10 cellular contexts compared by ENCODE assay signal in genomic region chr19:3357731-3358391, GRCh38. TPM values are rescaled to one million over a fixed set of nuclear protein-coding genes. Genes with fewer than 3 reads are reported as not detected.
DNase-seq lines count a peak whose midpoint lies in the region; ATAC-seq and TF ChIP-seq lines count a peak whose summit lies in the region.
"Had no signal": no experiment of that assay in that cellular context is flagged by ENCODE, and none has a peak within 500 bp of the region (broad histone marks: within the 10 kb centered on the region; RNA-seq: fewer than 3 reads in every experiment).

No MANE protein-coding gene starts in this region.

- no peak overlapping the region for H2BK20ac ChIP-seq in IMR-90 (ENCODE audit: low read depth, low read length)

- no peak for ATAC-seq in IMR-90 (ENCODE audit: low read depth)
- no peak for ATAC-seq in HG03175 (IDR thresholded peaks at IDR 0.05; ENCODE audit: unreplicated experiment)
- no peak for ATAC-seq in GM18498 (IDR thresholded peaks at IDR 0.05; ENCODE audit: unreplicated experiment)
- ATAC-seq in HG03469 (IDR thresholded peaks at IDR 0.05; ENCODE audit: unreplicated experiment): no peak

- peak overlapping the region; percentile 47 to 96 (median 92) for H3K27ac Mint-ChIP-seq in brain

- WGBS in IMR-90 (ENCODE audit: extremely low coverage in 2 of 2, insufficient read length in 1 of 2), 2 experiments: 44% methylated on average over 7 of the region's 19 CpGs; no CpG with 5 or more reads in 1 of the 2 experiments

- peaks cover 60% of the 10 kb centered on the region for H3K27me3 Mint-ChIP-seq in brain

- TF ChIP-seq CTCF in 22Rv1 (IDR thresholded peaks at IDR 0.05) (no peak), IMR-90 (conservative IDR thresholded peaks at IDR 0.05; ENCODE audit: low read depth, low read length) (no peak), brain (conservative IDR thresholded peaks at IDR 0.05) (no peak), neural cell (IDR thresholded peaks at IDR 0.05; ENCODE audit: poor library complexity, severe bottlenecking) (no peak), GM10248 (IDR thresholded peaks at IDR 0.05; ENCODE audit: control extremely low read depth, extremely low read depth, low read depth, missing control alignments) (no peak)

- H3K9me3 ChIP-seq in IMR-90 (ENCODE audit: control insufficient read depth, insufficient read depth, low read length) (peaks cover 4% of the 10 kb centered on the region; the same call in 1 of the 2 replicates), neural cell (ENCODE audit: low read length) (no peaks in the 10 kb centered on the region)

- no peak overlapping the region for H3K56ac ChIP-seq in IMR-90 (ENCODE audit: extremely low read depth, insufficient read depth, low read length)

- H3K36me3 ChIP-seq in IMR-90 (ENCODE audit: control insufficient read depth, insufficient read depth, low read length): no peaks in the 10 kb centered on the region
- H3K36me3 ChIP-seq in neural cell (ENCODE audit: insufficient read depth, low read length): no peaks in the 10 kb centered on the region

- TF ChIP-seq EP300 in neural cell (conservative IDR thresholded peaks at IDR 0.05; ENCODE audit: poor library complexity, severe bottlenecking): no peak

- no peaks in the 10 kb centered on the region for H3F3A ChIP-seq in neural cell (ENCODE audit: insufficient read depth, low read length, poor library complexity, severe bottlenecking)

- peaks cover 24% of the 10 kb centered on the region for H3K4me1 Mint-ChIP-seq in brain

- H3K79me1 ChIP-seq in IMR-90 (ENCODE audit: low read depth in 1 of 2, low read length in 2 of 2): peaks cover 10 to 26% of the 10 kb centered on the region in 2 experiments; a peak in 3 of 4 replicates

- no peak for TF ChIP-seq RAD21 in IMR-90 (IDR thresholded peaks at IDR 0.05; ENCODE audit: low read length)
- no peak for TF ChIP-seq RAD21 in neural cell (conservative IDR thresholded peaks at IDR 0.05)

- POLR2A ChIA-PET in IMR-90 (lab: Charles Lee; ENCODE audit: unreplicated experiment) (no interaction called here), GM10248 (lab: Yijun Ruan, JAX) (no interaction called here)

- H3K27me3 ChIP-seq in IMR-90 (ENCODE audit: control insufficient read depth, insufficient read depth, low read length) (no peaks in the 10 kb centered on the region), neural cell (ENCODE audit: insufficient read depth, low read depth, low read length) (peaks cover 58% of the 10 kb centered on the region)

- no peak overlapping the region for H2BK120ac ChIP-seq in IMR-90 (ENCODE audit: low read depth, low read length)

- no peaks in the 10 kb centered on the region for H3K9me2 ChIP-seq in neural cell (ENCODE audit: insufficient read depth, low read length)

- BruUV-seq in IMR-90 (replicated peaks; lab: Mats Ljungman, UMichigan): no TSS peak

- intact Hi-C loops in IMR-90 (cut with micrococcal nuclease): loop anchor here (2.0 kb wide), 1 partner anchor 71 kb away; no protein-coding TSS in a partner anchor

- H3K4me2 ChIP-seq in IMR-90 (ENCODE audit: low read depth, low read length) (no peak overlapping the region; the same call in 1 of the 2 replicates), neural cell (ENCODE audit: low read length) (no peak overlapping the region)

- H3K36me3 Mint-ChIP-seq in brain: no peaks in the 10 kb centered on the region

- peaks cover 6% of the 10 kb centered on the region; the same call in 1 of the 2 replicates for H3K9me1 ChIP-seq in IMR-90 (ENCODE audit: insufficient read depth, low read length)

- no peak for TF ChIP-seq POLR2A in IMR-90 (IDR thresholded peaks at IDR 0.05; ENCODE audit: low read depth, low read length)

- H2BK5ac ChIP-seq in IMR-90 (ENCODE audit: low read depth, low read length, poor library complexity, severe bottlenecking): no peak overlapping the region

- H4K5ac ChIP-seq in IMR-90 (ENCODE audit: low read depth, low read length): no peak overlapping the region

- no peak overlapping the region for H3K4me3 ChIP-seq in IMR-90 (ENCODE audit: insufficient read depth, low read depth, low read length)
- H3K4me3 ChIP-seq in neural cell (ENCODE audit: low read length): peak overlapping the region; percentile 89

- H3K14ac ChIP-seq in IMR-90 (replicated peaks; ENCODE audit: low read depth, low read length): no peak overlapping the region

- CTCF ChIA-PET in IMR-90 (lab: Yijun Ruan, JAX) (no interaction called here), GM10248 (lab: Yijun Ruan, JAX) (no interaction called here)

- H3K79me2 ChIP-seq in neural cell (replicated peaks; ENCODE audit: insufficient read depth, low read length): no peaks in the 10 kb centered on the region

- no peak overlapping the region for H3K9ac ChIP-seq in IMR-90 (ENCODE audit: low read depth, low read length)
- H3K9ac ChIP-seq in neural cell (ENCODE audit: low read length): no peak overlapping the region

- dilution Hi-C loops in IMR-90 (cut with HindIII; ENCODE audit: low sequenced_read_pairs, unreplicated experiment): no loop called here

- H3K9me3 Mint-ChIP-seq in brain: peaks cover 3 to 17% (median 12%) of the 10 kb centered on the region in 5 experiments

- 0 out of 2 replicates have a peak overlapping the region, but pooled peaks have one; percentile 8 for H3K4ac ChIP-seq in IMR-90 (ENCODE audit: low read depth, low read length)

- H3K23ac ChIP-seq in IMR-90 (ENCODE audit: low read depth, low read length): no peak overlapping the region

- H2AK9ac ChIP-seq in IMR-90 (replicated peaks; ENCODE audit: low read depth, low read length, poor library complexity): peak overlapping the region; percentile 70

- DNase-seq in IMR-90 (no peak), GM10248 (ENCODE audit: extremely low spot score) (no peak)
- DNase-seq: GDM1, NCI-H446 treated with DMSO at 0.1 percent for 48 hours had no signal

- no peak overlapping the region for H3K18ac ChIP-seq in IMR-90 (ENCODE audit: low read depth, low read length)

- H3K4me3 Mint-ChIP-seq in brain: peak overlapping the region; percentile 83 to 91 (median 85)

- H2AFZ ChIP-seq in IMR-90 (replicated peaks; ENCODE audit: low read length, poor library complexity) (peak overlapping the region; percentile 68), neural cell (ENCODE audit: low read depth, low read length) (no peak overlapping the region)

- H4K20me1 ChIP-seq in IMR-90 (ENCODE audit: insufficient read depth, low read length): peaks cover 23% of the 10 kb centered on the region
- no peaks in the 10 kb centered on the region for H4K20me1 ChIP-seq in neural cell (ENCODE audit: insufficient read depth)

- no peak overlapping the region for H2AK5ac ChIP-seq in IMR-90 (ENCODE audit: low read depth, low read length)

- H2BK15ac ChIP-seq in IMR-90 (ENCODE audit: low read depth, low read length): no peak overlapping the region

- H3K4me1 ChIP-seq in IMR-90 (ENCODE audit: control insufficient read depth, insufficient read depth, low read length): peaks cover 3% of the 10 kb centered on the region; the same call in 1 of the 2 replicates

- H3K27ac ChIP-seq in 22Rv1 (peak overlapping the region; percentile 89; the same call in 1 of the 2 replicates), IMR-90 (ENCODE audit: insufficient read depth, low read length) (no peak overlapping the region), neural cell (ENCODE audit: low read length) (no peak overlapping the region)

- in situ Hi-C loops in IMR-90 (cut with MboI; ENCODE audit: low sequenced_read_pairs): no loop called here

- no peak overlapping the region for H4K8ac ChIP-seq in IMR-90 (ENCODE audit: low read depth in 2 of 2, low read length in 2 of 2)

- no peak overlapping the region; the same call in 1 of the 2 replicates for H4K91ac ChIP-seq in IMR-90 (ENCODE audit: insufficient read depth, low read depth, low read length)

TF ChIP-seq in IMR-90, 13 proteins besides CTCF, POLR2A, EP300 and RAD21:
- no peak for TF ChIP-seq MAZ (IDR thresholded peaks at IDR 0.05; ENCODE audit: borderline replicate concordance, low read depth, low read length)
- TF ChIP-seq CHD1 (IDR thresholded peaks at IDR 0.05; ENCODE audit: low read depth, low read length): no peak
TF ChIP-seq in IMR-90: peak in this region for 0.

TF ChIP-seq in neural cell, 6 proteins besides CTCF, POLR2A, EP300 and RAD21:
- TF ChIP-seq SMC3 (conservative IDR thresholded peaks at IDR 0.05; ENCODE audit: poor library complexity) (no peak), TAF1 (IDR thresholded peaks at IDR 0.05; ENCODE audit: low read depth) (no peak), EZH2 (IDR thresholded peaks at IDR 0.05; ENCODE audit: borderline replicate concordance, insufficient read depth, low read length, poor library complexity, severe bottlenecking) (no peak), POLR2AphosphoS5 (IDR thresholded peaks at IDR 0.05) (no peak), REST (IDR thresholded peaks at IDR 0.05; ENCODE audit: borderline replicate concordance) (no peak), MXI1 (conservative IDR thresholded peaks at IDR 0.05; ENCODE audit: poor library complexity, severe bottlenecking) (no peak)

RNA-seq across cellular contexts. Expression of gene NFIC, which starts 8.5 kb away (rescaled TPM):
- 21.9 and 26.9 TPM in 2 replicates for total RNA-seq in IMR-90 (2012; rRNA removed)
- polyA plus RNA-seq in IMR-90 (2012; rRNA removed) (29.2 and 32.1 TPM in 2 replicates), brain (ENCODE audit: insufficient read depth, low read depth, low replicate concordance) (79.3 TPM), neural cell (0.18 and 0.24 TPM in 2 replicates)
- 19.6 and 28.1 TPM in 2 replicates for polyA plus RNA-seq in IMR-90 (2012; cell fraction: cytosol; rRNA removed)
- polyA plus RNA-seq in IMR-90 (2012; cell fraction: nucleus; rRNA removed; ENCODE audit: low replicate concordance): 23.6 and 45.1 TPM in 2 replicates
- polyA minus RNA-seq in neural cell: 1.4 and 3.2 TPM in 2 replicates

Comparison
In these comparisons a context has a peak if more than half of its experiments do, and no peak if none do; other contexts are left out.
1. RNA of gene NFIC, which starts 8.5 kb away (polyA plus RNA-seq): 79.3 TPM in brain (single experiment) and 19.6 to 45.1 TPM in IMR-90; 0.18 to 0.24 TPM in neural cell; every median in the first group is over 10 times any median in the second.